ENCODE assay signal across 8 cellular contexts in the genomic region with DNA sequence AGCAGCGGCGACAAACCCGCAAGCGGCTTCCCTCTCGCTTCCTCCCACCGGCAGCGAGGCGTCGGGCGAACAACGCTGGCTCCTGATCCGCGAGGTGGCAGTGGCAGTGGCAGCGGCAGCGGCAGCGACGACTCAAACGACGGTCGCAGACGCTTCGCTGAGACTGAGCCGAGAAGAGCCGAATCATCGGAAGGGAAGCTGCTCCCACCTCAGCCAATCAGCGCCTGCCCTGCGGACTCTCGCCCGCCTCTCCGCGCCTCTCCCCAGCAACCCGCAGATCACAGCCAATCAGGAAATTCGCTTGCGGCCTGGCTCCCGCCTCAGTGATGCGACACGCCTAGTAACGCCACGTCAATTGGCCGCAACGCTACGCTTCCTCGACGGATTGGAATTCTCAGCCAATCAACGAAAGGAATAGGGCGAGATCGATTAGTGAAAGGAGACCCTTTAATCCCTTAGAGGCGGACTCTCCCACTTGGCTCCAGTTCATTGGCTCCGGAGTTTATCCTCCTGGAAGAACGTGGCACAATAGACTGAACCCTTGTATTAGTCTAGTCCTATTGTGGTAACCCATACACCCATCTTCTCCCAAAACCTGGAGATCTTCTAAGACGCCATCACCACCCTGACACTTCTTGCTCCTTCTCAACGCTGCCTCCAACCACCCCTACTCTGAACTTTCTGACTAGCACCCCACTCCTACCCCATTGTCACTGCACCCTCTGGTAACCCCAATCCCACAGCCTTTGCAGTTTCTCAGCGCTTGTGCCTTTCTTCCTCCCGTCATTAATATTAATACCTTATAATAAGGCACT. TPM values are rescaled to one million over a fixed set of nuclear protein-coding genes. Genes with fewer than 3 reads are reported as not detected.
A peak's percentile ranks its signal among the peaks of the same experiment; 100 is the strongest.
DNase-seq lines count a peak whose midpoint lies in the region; ATAC-seq, FAIRE-seq and TF ChIP-seq lines count a peak whose summit lies in the region.

Gene VCP, minus strand, starts transcription at position 165 of the 815 bp plus-strand sequence. CDS start 272 bp downstream, outside the sequence.

- DNase-seq in GM12891 (ENCODE audit: insufficient read length, low spot score), result peak; percentile 94
- peak; percentile 95 for DNase-seq in NCI-H1436 treated with DMSO at 0.1 percent for 48 hours (lab: John Stamatoyannopoulos, UW)
- DNase-seq in T-cell, result peak; percentile 85 to 98 (median 97)
- peak; percentile 99 for DNase-seq in cardiac muscle cell (ENCODE audit: low read depth in 1 of 2, low spot score in 1 of 2)
- peak; percentile 98 for DNase-seq in transverse colon

- TF ChIP-seq POLR2A in GM12891 (IDR thresholded peaks at IDR 0.05; ENCODE audit: low read depth, low read length), result peak; percentile 85
- peak; percentile 94 for TF ChIP-seq POLR2A in transverse colon (IDR thresholded peaks at IDR 0.05)

- peak; percentile 99 for FAIRE-seq in GM12891 (lab: Jason Lieb, UNC)

- peaks cover 30% of the 10 kb centered on the region for H3K79me2 ChIP-seq in parathyroid adenoma

- intact Hi-C loops in transverse colon (cut with DNase I; ENCODE audit: low total_unique reads), result no loop called here

- CTCF ChIA-PET in T-cell (lab: Charles Lee), result interaction anchor here (0.6 to 2.6 kb wide), 8 partner anchors 21 to 531 kb away, joined by 3 to 17 read pairs (median 4); partner anchors contain the start of gene PIGO (in 1 of the 2)

- H2AFZ ChIP-seq in parathyroid adenoma, result peak within 1 kb of the TSS; percentile 69

- POLR2A ChIA-PET in T-cell (lab: Charles Lee), result interaction anchor here in 1 of 2 donors (0.6 to 0.8 kb wide), 3 partner anchors 19 to 709 kb away, joined by 4 to 5 read pairs (median 4); partner anchors contain the start of gene DNAJB5

- H3K4me1 ChIP-seq in cardiac muscle cell (ENCODE audit: low read depth) (peaks cover 19% of the 10 kb centered on the region), parathyroid adenoma (peaks cover 15% of the 10 kb centered on the region), transverse colon (peaks cover 15 to 38% (median 26%) of the 10 kb centered on the region in 4 donors)

- H3K4me3 Mint-ChIP-seq in T-cell, result peak within 1 kb of the TSS; percentile 87 to 91 (median 91)

- no peak for TF ChIP-seq EP300 in transverse colon (IDR thresholded peaks at IDR 0.05; ENCODE audit: low read depth)

- peaks cover 11% of the 10 kb centered on the region for H3K36me3 Mint-ChIP-seq in T-cell

- H3K4me2 ChIP-seq in parathyroid adenoma (ENCODE audit: low read length), result peak within 1 kb of the TSS; percentile 79

- in situ Hi-C loops in transverse colon (cut with MboI; ENCODE audit: low pct_ligation_motif_present in 1 of 4, low pct_unique_long_range_greater_than_20kb in 1 of 4, low sequenced_read_pairs in 3 of 4), result no loop called here

- peak; percentile 88 for ATAC-seq in HG02840 (IDR thresholded peaks at IDR 0.05; ENCODE audit: low FRiP score, unreplicated experiment)
- ATAC-seq in T-cell (replicated peaks in 1 of 4), result peak; percentile 91 to 93 (median 92)

- no peaks in the 10 kb centered on the region for H3K27me3 Mint-ChIP-seq in T-cell

- peaks cover 4% of the 10 kb centered on the region for H3K36me3 ChIP-seq in cardiac muscle cell
- no peaks in the 10 kb centered on the region for H3K36me3 ChIP-seq in parathyroid adenoma (ENCODE audit: control insufficient read depth, insufficient read depth, low read length)
- peaks cover 0 to 5% (median 0%) of the 10 kb centered on the region in 4 donors for H3K36me3 ChIP-seq in transverse colon

- H3K27me3 ChIP-seq in cardiac muscle cell, result no peaks in the 10 kb centered on the region
- no peaks in the 10 kb centered on the region for H3K27me3 ChIP-seq in parathyroid adenoma (ENCODE audit: control insufficient read depth, insufficient read depth, low read length)
- no peaks in the 10 kb centered on the region for H3K27me3 ChIP-seq in transverse colon

- H3K27ac Mint-ChIP-seq in T-cell, result peak within 1 kb of the TSS; percentile 94 to 95

- H3K9me3 Mint-ChIP-seq in T-cell, result no peaks in the 10 kb centered on the region

- peak within 1 kb of the TSS; percentile 98 for H3K9ac ChIP-seq in parathyroid adenoma

- no peak for TF ChIP-seq CTCF in cardiac muscle cell (IDR thresholded peaks at IDR 0.05; ENCODE audit: low read depth, low read length)
- no peak for TF ChIP-seq CTCF in parathyroid adenoma (IDR thresholded peaks at IDR 0.05)
- TF ChIP-seq CTCF in transverse colon (IDR thresholded peaks at IDR 0.05), result no peak

- peaks cover 42 to 51% (median 50%) of the 10 kb centered on the region in 3 donors for H3K4me1 Mint-ChIP-seq in T-cell

- H3K27ac ChIP-seq in adipose tissue (ENCODE audit: low read depth, low read length) (peak within 1 kb of the TSS; percentile 99), cardiac muscle cell (peak within 1 kb of the TSS; percentile 100), parathyroid adenoma (peak within 1 kb of the TSS; percentile 96), transverse colon (peak within 1 kb of the TSS; percentile 100)

- H3K9me3 ChIP-seq in cardiac muscle cell (ENCODE audit: low read depth) (no peaks in the 10 kb centered on the region), parathyroid adenoma (ENCODE audit: control insufficient read depth, low read length) (no peaks in the 10 kb centered on the region), transverse colon (no peaks in the 10 kb centered on the region)

- H3K4me3 ChIP-seq in cardiac muscle cell, result peak within 1 kb of the TSS; percentile 96
- peak within 1 kb of the TSS; percentile 97 for H3K4me3 ChIP-seq in parathyroid adenoma (ENCODE audit: low read depth, low read length)
- H3K4me3 ChIP-seq in transverse colon, result peak within 1 kb of the TSS; percentile 83 to 99 (median 94)

- 5 to 6% (median 5%) methylated on average over 49 to 54 of the region's 54 CpGs for WGBS in adipose tissue, 3 donors
- 11% methylated on average over 16 to 25 of the region's 54 CpGs for WGBS in transverse colon (ENCODE audit: low coverage in 1 of 2), 2 donors

TF ChIP-seq in GM12891, 5 proteins besides CTCF, POLR2A, EP300 and RAD21:
- TF ChIP-seq POU2F2 (IDR thresholded peaks at IDR 0.05; ENCODE audit: low read depth, low read length) (no peak), POLR2AphosphoS5 (IDR thresholded peaks at IDR 0.05; ENCODE audit: low read depth, low read length) (peak; percentile 83)

RNA-seq across cellular contexts. Expression of gene VCP, which starts in this region (rescaled TPM):
- polyA plus RNA-seq in GM12891 (2012; ENCODE audit: low read depth, missing spikeins), result 162 TPM
- total RNA-seq in T-cell (100 to 1,000 TPM; 141 to 232 (median 167) TPM), cardiac muscle cell (226 and 328 TPM in 2 replicates), transverse colon (100 to 1,000 TPM in 3 of 4 donors, 10 to 100 TPM in 1; 45.3 to 196 (median 124) TPM)
- polyA plus RNA-seq in adipose tissue (100 to 1,000 TPM in 1 of 3 donors, 10 to 100 TPM in 2; 53.4 to 148 (median 54.3) TPM), cardiac muscle cell (301 and 338 TPM in 2 replicates)

Comparison
In these comparisons a context has a peak if more than half of its experiments do, and no peak if none do; other contexts are left out.
1. Peak in every context shown above with its lines: DNase-seq, ATAC-seq, H3K4me3 ChIP-seq and H3K27ac ChIP-seq.